Comparison of ENCODE assay signal across 21 cellular contexts in genomic region chr2:188202777-188203176, GRCh38.
A peak's percentile ranks its signal among the peaks of the same experiment; 100 is the strongest.
DNase-seq lines count a peak whose midpoint lies in the region; FAIRE-seq and TF ChIP-seq lines count a peak whose summit lies in the region.
"Had no signal": no experiment of that assay in that cellular context is flagged by ENCODE, and none has a peak within 500 bp of the region (broad histone marks: within the 10 kb centered on the region; RNA-seq: fewer than 3 reads in every experiment).

No MANE protein-coding gene starts in this region.

- H4K20me1 ChIP-seq in SK-N-SH (ENCODE audit: insufficient read depth): no peaks in the 10 kb centered on the region
- H4K20me1 ChIP-seq: BLaER1 had no signal

- H3K4ac ChIP-seq in trophoblast cell (ENCODE audit: low read depth, low read length): no peak overlapping the region

- H3K79me2 ChIP-seq in SK-N-SH (ENCODE audit: insufficient read depth) (no peaks in the 10 kb centered on the region), trophoblast cell (ENCODE audit: control insufficient read depth, insufficient read depth, low read length, poor library complexity) (no peaks in the 10 kb centered on the region)

- no peak overlapping the region for H4K8ac ChIP-seq in trophoblast cell (ENCODE audit: low read depth, low read length)

- H3K18ac ChIP-seq in trophoblast cell (ENCODE audit: low read length): no peak overlapping the region

- H3K4me1 ChIP-seq in SK-N-SH (ENCODE audit: control insufficient read depth in 1 of 2, insufficient read depth in 2 of 2, low read depth in 1 of 2, low read length in 1 of 2) (peaks cover 6 to 7% of the 10 kb centered on the region in 2 experiments), trophoblast cell (ENCODE audit: control insufficient read depth in 1 of 2, insufficient read depth in 2 of 2, low read length in 2 of 2) (peaks cover 0 to 2% of the 10 kb centered on the region in 2 experiments)
- H3K4me1 ChIP-seq: BLaER1, Caco-2 had no signal

- H3K4me3 ChIP-seq in SK-N-SH (ENCODE audit: low read depth in 2 of 2, low read length in 1 of 2) (no peak overlapping the region), trophoblast cell (ENCODE audit: low read depth, low read length) (no peak overlapping the region), dorsolateral prefrontal cortex (no peak overlapping the region)
- H3K4me3 ChIP-seq: BLaER1, HAP-1 had no signal

- H3K9ac ChIP-seq in SK-N-SH (no peak overlapping the region), trophoblast cell (ENCODE audit: low read length) (no peak overlapping the region)
- H3K9ac ChIP-seq: BLaER1 had no signal

- H2BK5ac ChIP-seq in trophoblast cell (ENCODE audit: low read depth, low read length, poor library complexity): no peak overlapping the region

- H3K36me3 ChIP-seq in SK-N-SH (replicated peaks in 1 of 2; ENCODE audit: control insufficient read depth in 1 of 2, insufficient read depth in 2 of 2, low read length in 1 of 2) (no peaks in the 10 kb centered on the region), trophoblast cell (ENCODE audit: control insufficient read depth in 1 of 2, insufficient read depth in 2 of 2, low read length in 2 of 2) (no peaks in the 10 kb centered on the region)
- H3K36me3 ChIP-seq: BLaER1, HAP-1 had no signal

- H2AFZ ChIP-seq in SK-N-SH (ENCODE audit: low read depth) (no peak overlapping the region), trophoblast cell (ENCODE audit: insufficient read depth, low read length, poor library complexity) (no peak overlapping the region)

- H3K4me2 ChIP-seq in SK-N-SH (no peak overlapping the region), trophoblast cell (ENCODE audit: low read length) (no peak overlapping the region)
- H3K4me2 ChIP-seq: BLaER1 had no signal

- 67% methylated on average over 1 of the region's 1 CpG for WGBS in SK-N-SH (ENCODE audit: low lambda C conversion rate)
- no CpG with 5 or more reads among the region's 1 CpG for WGBS in trophoblast cell (ENCODE audit: extremely low coverage, insufficient coverage, insufficient read length)

- peak overlapping the region; percentile 94 for H2BK12ac ChIP-seq in trophoblast cell (ENCODE audit: low read length)

- peak overlapping the region; percentile 43 for H4K91ac ChIP-seq in trophoblast cell (ENCODE audit: low read depth, low read length)

- H2BK120ac ChIP-seq in trophoblast cell (ENCODE audit: insufficient read depth, low read length, poor library complexity): peak overlapping the region; percentile 20

- H2AK5ac ChIP-seq in trophoblast cell (ENCODE audit: low read length): no peak overlapping the region

- peak; percentile 65 for FAIRE-seq in frontal cortex (lab: Jason Lieb, UNC)
- FAIRE-seq: GM12891, GM18507, H54 had no signal

- H3K14ac ChIP-seq in trophoblast cell (ENCODE audit: low read length): no peak overlapping the region

- peak; percentile 10; the same call in 1 of the 2 replicates for TF ChIP-seq RAD21 in SK-N-SH (IDR thresholded peaks at IDR 0.05; ENCODE audit: low read length)

- H4K12ac ChIP-seq in trophoblast cell (ENCODE audit: low read depth, low read length): no peak overlapping the region

- intact Hi-C loops in dorsolateral prefrontal cortex (cut with DNase I): no loop called here

- TF ChIP-seq CTCF in SK-N-SH (IDR thresholded peaks at IDR 0.05): no peak
- TF ChIP-seq CTCF in dorsolateral prefrontal cortex (IDR thresholded peaks at IDR 0.05 in 54 of 56, conservative IDR thresholded peaks at IDR 0.05 in 2 of 56; ENCODE audit: low read depth in 1 of 56, partially characterized antibody in 56 of 56): no peak

- H3F3A ChIP-seq in SK-N-SH (replicated peaks; ENCODE audit: insufficient read depth): peaks cover 18% of the 10 kb centered on the region

- peak; percentile 11 for DNase-seq in SK-N-SH
- DNase-seq in frontal cortex (ENCODE audit: low spot score in 2 of 2): no peak
- no peak for DNase-seq in trophoblast cell
- DNase-seq in GDM1 (lab: John Stamatoyannopoulos, UW): no peak
- DNase-seq in dorsolateral prefrontal cortex: no peak
- DNase-seq in 8988T: no peak
- DNase-seq: Caco-2; CD4-positive, CD25-positive, alpha-beta regulatory T cell; CD8-positive, alpha-beta T cell; DMS 273 treated with DMSO at 0.1 percent for 48 hours; DMS79; EL; GF-D8; GOT3; HFFc6 had no signal

- TF ChIP-seq EP300 in SK-N-SH (IDR thresholded peaks at IDR 0.05; ENCODE audit: borderline replicate concordance in 1 of 2, low read depth in 1 of 2, low read length in 1 of 2): peak in 1 of 2 experiments; percentile 85; a peak in 2 of 4 replicates

- H3K9me2 ChIP-seq in SK-N-SH: no peaks in the 10 kb centered on the region

- H3K9me3 ChIP-seq in SK-N-SH (no peaks in the 10 kb centered on the region), trophoblast cell (ENCODE audit: insufficient read depth, low read depth, low read length) (no peaks in the 10 kb centered on the region)
- H3K9me3 ChIP-seq: BLaER1, Caco-2, HAP-1 had no signal

- POLR2A ChIA-PET in SK-N-SH (lab: Yijun Ruan, JAX): no interaction called here

- H3K79me1 ChIP-seq in trophoblast cell (ENCODE audit: low read length): peaks cover 2% of the 10 kb centered on the region

- H3K27ac ChIP-seq in SK-N-SH (ENCODE audit: low read depth in 2 of 2, low read length in 1 of 2) (peak overlapping the region in 1 of 2 experiments; percentile 60; a peak in 1 of 4 replicates), trophoblast cell (ENCODE audit: low read depth, low read length) (no peak overlapping the region), dorsolateral prefrontal cortex (no peak overlapping the region)
- H3K27ac ChIP-seq: BLaER1, C4-2B had no signal

- H3K23ac ChIP-seq in trophoblast cell (ENCODE audit: low read length): no peak overlapping the region

- CTCF ChIA-PET in SK-N-SH (lab: Yijun Ruan, JAX): interaction anchor here (1.5 kb wide), 1 partner anchor 9 kb away, joined by 6 read pairs; no protein-coding TSS in a partner anchor

- no peaks in the 10 kb centered on the region for H3K27me3 ChIP-seq in SK-N-SH (ENCODE audit: insufficient read depth)
- H3K27me3 ChIP-seq in trophoblast cell (ENCODE audit: insufficient read depth, low read length): no peaks in the 10 kb centered on the region
- no peaks in the 10 kb centered on the region for H3K27me3 ChIP-seq in dorsolateral prefrontal cortex
- H3K27me3 ChIP-seq: BLaER1 had no signal

TF ChIP-seq in SK-N-SH, 30 proteins besides CTCF, POLR2A, EP300 and RAD21 (continues in another document):
- TF ChIP-seq TEAD4 (IDR thresholded peaks at IDR 0.05; ENCODE audit: borderline replicate concordance, insufficient read depth) (0 out of 2 replicates have a peak, but pooled peaks have one; percentile 14), RFX5 (IDR thresholded peaks at IDR 0.05; ENCODE audit: low read length) (peak; percentile 46; the same call in 1 of the 2 replicates), JUND (IDR thresholded peaks at IDR 0.05) (no peak), EZH2phosphoT487 (IDR thresholded peaks at IDR 0.05; ENCODE audit: borderline replicate concordance, low read depth) (no peak), POLR2AphosphoS5 (IDR thresholded peaks at IDR 0.05; ENCODE audit: low read depth, low read length) (no peak), TCF12 (IDR thresholded peaks at IDR 0.05) (0 out of 2 replicates have a peak, but pooled peaks have one; percentile 8), MAX (IDR thresholded peaks at IDR 0.05; ENCODE audit: low read depth) (no peak), PBX3 (IDR thresholded peaks at IDR 0.05) (no peak), ELF1 (IDR thresholded peaks at IDR 0.05) (no peak), YY1 (IDR thresholded peaks at IDR 0.05; ENCODE audit: low read depth) (no peak), MEF2A (IDR thresholded peaks at IDR 0.05; ENCODE audit: borderline replicate concordance, low read depth) (no peak), RCOR1 (IDR thresholded peaks at IDR 0.05; ENCODE audit: low read length) (peak; percentile 76), CHD2 (IDR thresholded peaks at IDR 0.05; ENCODE audit: low read length, partially characterized antibody) (no peak), GATA2 (CRISPR knock-in tag; IDR thresholded peaks at IDR 0.05) (peak; percentile 74), IRF3 (IDR thresholded peaks at IDR 0.05; ENCODE audit: low read depth, low read length) (no peak), FOSL2 (IDR thresholded peaks at IDR 0.05; ENCODE audit: borderline replicate concordance, low read depth) (no peak)
